ENCODE assay signal across 21 cellular contexts in the genomic region with DNA sequence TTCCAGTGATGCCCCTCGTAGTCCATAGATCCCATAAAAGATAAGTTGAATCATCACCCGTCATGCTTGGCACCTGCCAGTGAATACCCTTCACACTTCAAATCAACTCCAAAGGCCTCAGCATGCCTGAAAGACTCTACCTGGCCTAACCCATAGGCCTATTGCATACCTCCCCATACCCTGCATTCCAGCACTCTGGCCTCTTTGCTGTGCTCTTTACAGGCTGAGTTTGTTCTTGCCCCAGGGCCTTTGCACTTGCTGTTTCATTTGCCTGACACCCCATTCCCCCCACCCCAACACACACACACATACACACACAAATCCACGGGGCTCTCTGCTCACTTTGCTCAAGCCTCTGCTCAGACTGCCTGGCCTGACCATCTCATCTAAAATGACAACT.
"Had no signal": no experiment of that assay in that cellular context is flagged by ENCODE, and none has a peak within 500 bp of the region (broad histone marks: within the 10 kb centered on the region; RNA-seq: fewer than 3 reads in every experiment).

No MANE protein-coding gene starts in this region.

- H3K4me3 ChIP-seq: SJSA1, SK-N-MC had no signal

- DNase-seq: IMR-90, KBM-7, MV-4-11, NCI-H1092, NCI-H1436, NCI-H187, NCI-H2029, NCI-H2081 treated with DMSO at 0.1 percent for 48 hours, NCI-H2171, NCI-H226, NCI-H446, NCI-H510A, NCI-H524 treated with DMSO at 0.1 percent for 48 hours, NCI-H69, NCI-H774, Right ventricle myocardium superior, RPMI8226, SIG-M5 had no signal

- H3K27me3 ChIP-seq: SJSA1 had no signal

- FAIRE-seq: RCC 7860 had no signal

- H3K9me3 ChIP-seq: SJSA1 had no signal

- H3K27ac ChIP-seq: SJSA1, SK-N-MC had no signal

- H3K36me3 ChIP-seq: SJSA1 had no signal
